In genomic region chr18:24397694-24398365, GRCh38 we compare ENCODE assay signal across 8 cellular contexts. TPM values are rescaled to one million over a fixed set of nuclear protein-coding genes. Genes with fewer than 3 reads are reported as not detected.
A peak's percentile ranks its signal among the peaks of the same experiment; 100 is the strongest.
DNase-seq lines count a peak whose midpoint lies in the region; ATAC-seq and TF ChIP-seq lines count a peak whose summit lies in the region.

Gene OSBPL1A (minus strand): TSS chr18:24397824. CDS start chr18:24377533, 20,291 bp downstream.

- H3K4me3 ChIP-seq in duodenal mucosa (ENCODE audit: low read depth in 1 of 2, low read length in 2 of 2), result peak within 1 kb of the TSS; percentile 81 to 88
- H3K4me3 ChIP-seq in liver (ENCODE audit: low read depth in 1 of 3, low read length in 3 of 3), result peak within 1 kb of the TSS; percentile 65 to 74 (median 73)

- H3K4me3 Mint-ChIP-seq in activated CD8-positive, alpha-beta T cell treated with anti-CD3 and anti-CD28 coated beads, Interleukin-2, amount 10 ng/mL, durations not matched to agents 7 days and 5 days, result peak within 1 kb of the TSS; percentile 74

- DNase-seq in ELR (ENCODE audit: low read depth), result peak; percentile 94
- DNase-seq in HPDE6-E6E7 (ENCODE audit: extremely low spot score), result peak; percentile 81
- DNase-seq in NCI-H82 treated with DMSO at 0.1 percent for 48 hours (lab: John Stamatoyannopoulos, UW; ENCODE audit: unreplicated experiment), result peak; percentile 88
- DNase-seq in activated CD8-positive, alpha-beta T cell treated with anti-CD3 and anti-CD28 coated beads, Interleukin-2, amount 10 ng/mL, durations not matched to agents 7 days and 5 days, result peak; percentile 81
- DNase-seq in stimulated activated CD4-positive, alpha-beta T cell treated with anti-CD3 and anti-CD28 coated beads, Interleukin-2, amount 100 ng/mL, for 4 hours (ENCODE audit: low read depth), result peak; percentile 75

- no peaks in the 10 kb centered on the region for H3K9me3 ChIP-seq in duodenal mucosa (ENCODE audit: control insufficient read depth in 1 of 2, low read length in 2 of 2)
- H3K9me3 ChIP-seq in liver (ENCODE audit: control insufficient read depth in 4 of 4, low read length in 3 of 4), result no peaks in the 10 kb centered on the region

- WGBS in liver, result 2% methylated on average over 55 of the region's 55 CpGs

- H3K36me3 Mint-ChIP-seq in activated CD8-positive, alpha-beta T cell treated with anti-CD3 and anti-CD28 coated beads, Interleukin-2, amount 10 ng/mL, durations not matched to agents 7 days and 5 days (ENCODE audit: low read depth), result no peaks in the 10 kb centered on the region

- no peaks in the 10 kb centered on the region for H3K9me3 Mint-ChIP-seq in activated CD8-positive, alpha-beta T cell treated with anti-CD3 and anti-CD28 coated beads, Interleukin-2, amount 10 ng/mL, durations not matched to agents 7 days and 5 days (ENCODE audit: insufficient read depth)

- H3K36me3 ChIP-seq in duodenal mucosa (ENCODE audit: control insufficient read depth in 1 of 2, insufficient read depth in 2 of 2, low read length in 2 of 2) (no peaks in the 10 kb centered on the region), liver (ENCODE audit: control insufficient read depth in 4 of 4, insufficient read depth in 3 of 4, low read depth in 1 of 4, low read length in 3 of 4) (no peaks in the 10 kb centered on the region)

- peak within 1 kb of the TSS; percentile 43 for H3K27ac Mint-ChIP-seq in activated CD8-positive, alpha-beta T cell treated with anti-CD3 and anti-CD28 coated beads, Interleukin-2, amount 10 ng/mL, durations not matched to agents 7 days and 5 days

- H3K4me1 ChIP-seq in duodenal mucosa (ENCODE audit: control insufficient read depth in 1 of 2, insufficient read depth in 2 of 2, low read length in 2 of 2) (peaks cover 5 to 21% of the 10 kb centered on the region in 2 donors), liver (ENCODE audit: control insufficient read depth in 4 of 4, insufficient read depth in 4 of 4, low read length in 3 of 4) (peaks cover 1 to 13% (median 9%) of the 10 kb centered on the region in 4 donors)

- TF ChIP-seq CTCF in liver (IDR thresholded peaks at IDR 0.05; ENCODE audit: low read depth, low read length, missing input control), result no peak

- H3K9ac ChIP-seq in duodenal mucosa (ENCODE audit: low read depth in 1 of 2, low read length in 2 of 2) (peak within 1 kb of the TSS; percentile 51 to 63), liver (ENCODE audit: low read depth in 1 of 2, low read length in 2 of 2) (peak within 1 kb of the TSS in 1 of 2 donors; percentile 43)

- TF ChIP-seq RAD21 in liver (IDR thresholded peaks at IDR 0.05), result no peak

- H3K27me3 ChIP-seq in duodenal mucosa (ENCODE audit: control insufficient read depth in 1 of 2, insufficient read depth in 2 of 2, low read length in 2 of 2), result peaks cover 0 to 3% of the 10 kb centered on the region in 2 donors
- H3K27me3 ChIP-seq in liver (ENCODE audit: control insufficient read depth in 4 of 4, insufficient read depth in 4 of 4, low read length in 3 of 4), result no peaks in the 10 kb centered on the region

- peak; percentile 93 for ATAC-seq in activated CD8-positive, alpha-beta T cell treated with anti-CD3 and anti-CD28 coated beads, Interleukin-2, amount 10 ng/mL, durations not matched to agents 7 days and 5 days
- ATAC-seq in HG02970 (IDR thresholded peaks at IDR 0.05; ENCODE audit: low FRiP score, unreplicated experiment), result no peak

- peaks cover 14% of the 10 kb centered on the region for H3K4me1 Mint-ChIP-seq in activated CD8-positive, alpha-beta T cell treated with anti-CD3 and anti-CD28 coated beads, Interleukin-2, amount 10 ng/mL, durations not matched to agents 7 days and 5 days (ENCODE audit: low read depth)

- CTCF ChIA-PET in activated CD8-positive, alpha-beta T cell treated with anti-CD3 and anti-CD28 coated beads, Interleukin-2, amount 10 ng/mL, durations not matched to agents 7 days and 5 days (lab: Charles Lee), result interaction anchor here (1.1 to 1.5 kb wide), 2 partner anchors 38 to 91 kb away, joined by 3 to 5 read pairs; no protein-coding TSS in a partner anchor

- POLR2A ChIA-PET in activated CD8-positive, alpha-beta T cell treated with anti-CD3 and anti-CD28 coated beads, Interleukin-2, amount 10 ng/mL, durations not matched to agents 7 days and 5 days (lab: Charles Lee), result interaction anchor here (1.4 kb wide), 1 partner anchor 8 kb away, joined by 3 read pairs; no protein-coding TSS in a partner anchor

- H3K27ac ChIP-seq in duodenal mucosa (ENCODE audit: low read depth, low read length), result peak within 1 kb of the TSS; percentile 27
- H3K27ac ChIP-seq in liver (ENCODE audit: low read depth in 1 of 2, low read length in 2 of 2), result peak within 1 kb of the TSS; percentile 44 to 59

- H3K27me3 Mint-ChIP-seq in activated CD8-positive, alpha-beta T cell treated with anti-CD3 and anti-CD28 coated beads, Interleukin-2, amount 10 ng/mL, durations not matched to agents 7 days and 5 days (ENCODE audit: low read depth), result peaks cover 22% of the 10 kb centered on the region

TF ChIP-seq in liver, 16 proteins besides CTCF, POLR2A, EP300 and RAD21:
- TF ChIP-seq TAF1 (conservative IDR thresholded peaks at IDR 0.05), result no peak
- TF ChIP-seq JUND (IDR thresholded peaks at IDR 0.05), result no peak
- TF ChIP-seq NR2F2 (IDR thresholded peaks at IDR 0.05), result no peak
- no peak for TF ChIP-seq FOXA2 (IDR thresholded peaks at IDR 0.05)
- peak in 1 of 2 donors; percentile 66 for TF ChIP-seq EGR1 (IDR thresholded peaks at IDR 0.05; ENCODE audit: low read depth in 2 of 2)
- TF ChIP-seq HNF4A (conservative IDR thresholded peaks at IDR 0.05), result peak; percentile 85 to 88
- peak; percentile 67 for TF ChIP-seq SP1 (IDR thresholded peaks at IDR 0.05)
- TF ChIP-seq HNF4G (IDR thresholded peaks at IDR 0.05), result peak; percentile 23
- no peak for TF ChIP-seq YY1 (IDR thresholded peaks at IDR 0.05)
- TF ChIP-seq FOXA1 (IDR thresholded peaks at IDR 0.05), result peak; percentile 14
- TF ChIP-seq GABPA (IDR thresholded peaks at IDR 0.05 in 1 of 2, conservative IDR thresholded peaks at IDR 0.05 in 1 of 2), result peak in 1 of 2 donors; percentile 56

RNA-seq across cellular contexts. Expression of gene OSBPL1A, which starts in this region (rescaled TPM):
- total RNA-seq in activated CD8-positive, alpha-beta T cell treated with anti-CD3 and anti-CD28 coated beads, Interleukin-2, amount 10 ng/mL, durations not matched to agents 7 days and 5 days, result under 1 TPM; 0.58 to 0.99 TPM
- total RNA-seq in liver, result 10 to 100 TPM in 1 of 2 donors, 1 to 10 TPM in 1; 6.6 to 12.6 TPM
- polyA plus RNA-seq in liver, result 10 to 100 TPM in 1 of 2 donors, 1 to 10 TPM in 1; 5.4 to 11.2 TPM

Comparison
In these comparisons a context has a peak if more than half of its experiments do, and no peak if none do; other contexts are left out.
1. Peak in DNase-seq and ATAC-seq in activated CD8-positive, alpha-beta T cell treated with anti-CD3 and anti-CD28 coated beads, Interleukin-2, amount 10 ng/mL, durations not matched to agents 7 days and 5 days; RNA of the gene not detected or under 1 TPM.